ENCODE assay signal across 14 cellular contexts in genomic region chr9:125145425-125145824, GRCh38.
"Had no signal": no experiment of that assay in that cellular context is flagged by ENCODE, and none has a peak within 500 bp of the region (broad histone marks: within the 10 kb centered on the region; RNA-seq: fewer than 3 reads in every experiment).

No MANE protein-coding gene starts in this region.

- DNase-seq: activated CD4-positive, alpha-beta T cell treated with anti-CD3 and anti-CD28 coated beads, Interleukin-2, amount 10 ng/mL, durations not matched to agents 24 days and 14 days; activated CD4-positive, CD25-positive, alpha-beta regulatory T cell; activated CD8-positive, alpha-beta memory T cell treated with anti-CD3 and anti-CD28 coated beads, Interleukin-2, amount 50 U/mL, for 4 hours; activated CD8-positive, alpha-beta T cell treated with anti-CD3 and anti-CD28 coated beads, Interleukin-2, amount 10 ng/mL, durations not matched to agents 7 days and 5 days; activated effector memory CD4-positive, alpha-beta T cell treated with anti-CD3 and anti-CD28 coated beads, Interleukin-2, amount 50 U/mL, for 16 hours; activated T-cell treated with anti-CD3 and anti-CD28 coated beads, Interleukin-2, amount 50 U/mL, for 48 hours; amygdala; body of pancreas; heart right ventricle; nephron progenitor cell had no signal

- H3K27me3 Mint-ChIP-seq: activated CD4-positive, alpha-beta T cell treated with anti-CD3 and anti-CD28 coated beads, Interleukin-2, amount 10 ng/mL, durations not matched to agents 24 days and 14 days; activated naive CD4-positive, alpha-beta T cell treated with anti-CD3 and anti-CD28 coated beads, Interleukin-2, amount 50 U/mL, for 24 hours had no signal

- H3K4me3 Mint-ChIP-seq: activated CD4-positive, alpha-beta T cell treated with anti-CD3 and anti-CD28 coated beads, Interleukin-2, amount 10 ng/mL, durations not matched to agents 24 days and 14 days; activated CD8-positive, alpha-beta T cell treated with anti-CD3 and anti-CD28 coated beads, Interleukin-2, amount 10 ng/mL, durations not matched to agents 7 days and 5 days; activated naive CD4-positive, alpha-beta T cell treated with anti-CD3 and anti-CD28 coated beads, Interleukin-2, amount 50 U/mL, for 24 hours; mesothelial cell of epicardium; nephron progenitor cell; stimulated activated effector memory CD8-positive, alpha-beta T cell treated with anti-CD3 and anti-CD28 coated beads, Interleukin-12 subunit alpha, Interleukin-12 subunit beta, amount 100 ng/mL, for 72 hours; T-helper 1 cell treated with Interleukin-12 subunit alpha and Interleukin-12 subunit beta and Interleukin-4 antibody, amounts not matched to agents 30 μg/mL and 1 μg/mL, for 36 hours had no signal

- H3K9me3 Mint-ChIP-seq: activated CD4-positive, alpha-beta T cell treated with anti-CD3 and anti-CD28 coated beads, Interleukin-2, amount 10 ng/mL, durations not matched to agents 24 days and 14 days; activated naive CD4-positive, alpha-beta T cell treated with anti-CD3 and anti-CD28 coated beads, Interleukin-2, amount 50 U/mL, for 24 hours; mesothelial cell of epicardium; nephron progenitor cell; stimulated activated effector memory CD8-positive, alpha-beta T cell treated with anti-CD3 and anti-CD28 coated beads, Interleukin-12 subunit alpha, Interleukin-12 subunit beta, amount 100 ng/mL, for 72 hours; T-helper 1 cell treated with Interleukin-12 subunit alpha and Interleukin-12 subunit beta and Interleukin-4 antibody, amounts not matched to agents 30 μg/mL and 1 μg/mL, for 36 hours had no signal

- H3K27ac Mint-ChIP-seq: activated CD8-positive, alpha-beta T cell treated with anti-CD3 and anti-CD28 coated beads, Interleukin-2, amount 10 ng/mL, durations not matched to agents 7 days and 5 days; mesothelial cell of epicardium; nephron progenitor cell had no signal
